In the genomic region with DNA sequence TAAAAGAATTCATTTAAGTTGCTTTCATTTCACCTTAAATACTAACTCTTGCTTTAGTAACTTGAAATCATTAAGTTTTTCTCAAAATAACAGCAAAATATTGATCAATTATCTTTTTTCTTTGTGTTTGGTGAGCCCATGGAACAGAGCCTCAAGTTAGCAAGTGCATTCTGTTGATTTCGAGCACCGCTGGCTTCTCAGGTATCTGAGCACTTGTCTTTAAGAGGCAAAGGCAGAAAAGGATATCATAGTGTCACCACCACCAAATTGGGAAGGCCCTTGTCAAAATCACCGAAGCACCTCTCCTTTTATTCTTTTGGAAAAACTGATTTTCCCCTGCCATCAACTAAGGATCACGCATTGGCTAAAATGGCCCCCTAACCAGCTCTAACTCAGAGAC, we compare ENCODE assay signal across 28 cellular contexts.
"Had no signal": no experiment of that assay in that cellular context is flagged by ENCODE, and none has a peak within 500 bp of the region (broad histone marks: within the 10 kb centered on the region; RNA-seq: fewer than 3 reads in every experiment).

No MANE protein-coding gene starts in this region.

- H3K9me3 ChIP-seq: esophagus squamous epithelium, gastroesophageal sphincter had no signal

- DNase-seq: activated CD4-positive, alpha-beta memory T cell treated with anti-CD3 and anti-CD28 coated beads for 36 hours; activated CD4-positive, alpha-beta T cell treated with anti-CD3 and anti-CD28 coated beads for 36 hours; activated CD4-positive, alpha-beta T cell treated with anti-CD3 and anti-CD28 coated beads, Interleukin-2, amount 10 ng/mL, durations not matched to agents 24 days and 14 days; activated CD4-positive, CD25-positive, alpha-beta regulatory T cell; activated CD4-positive, CD25-positive, alpha-beta regulatory T cell treated with anti-CD3 and anti-CD28 coated beads, Interleukin-2, amount 50 U/mL, for 72 hours; activated CD8-positive, alpha-beta memory T cell treated with anti-CD3 and anti-CD28 coated beads, Interleukin-2, amount 10 ng/mL, durations not matched to agents 7 days and 5 days; activated CD8-positive, alpha-beta memory T cell treated with anti-CD3 and anti-CD28 coated beads, Interleukin-2, amount 50 U/mL, for 4 hours; activated CD8-positive, alpha-beta T cell treated with anti-CD3 and anti-CD28 coated beads, Interleukin-2, amount 10 ng/mL, durations not matched to agents 7 days and 5 days; activated effector memory CD4-positive, alpha-beta T cell treated with anti-CD3 and anti-CD28 coated beads, Interleukin-2, amount 50 U/mL, for 16 hours; activated naive CD4-positive, alpha-beta T cell treated with anti-CD3 and anti-CD28 coated beads, Interleukin-2, amount 50 U/mL, for 16 hours; activated T-cell treated with anti-CD3 and anti-CD28 coated beads, Interleukin-2, amount 50 U/mL, for 1 hour; activated T-cell treated with anti-CD3 and anti-CD28 coated beads, Interleukin-2, amount 50 U/mL, for 48 hours; amniotic stem cell; anterior cingulate cortex; brain microvascular endothelial cell; caudate nucleus; cortex of kidney; dermis blood vessel endothelial cell; effector CD4-positive, alpha-beta T cell; effector memory CD8-positive, alpha-beta T cell; esophagus squamous epithelium; foreskin melanocyte; T-helper 2 cell had no signal

- H3K4me1 Mint-ChIP-seq: activated CD8-positive, alpha-beta memory T cell treated with anti-CD3 and anti-CD28 coated beads, Interleukin-2, amount 10 ng/mL, durations not matched to agents 7 days and 5 days had no signal

- ATAC-seq: activated CD4-positive, alpha-beta T cell treated with anti-CD3 and anti-CD28 coated beads for 36 hours; activated CD8-positive, alpha-beta memory T cell treated with anti-CD3 and anti-CD28 coated beads, Interleukin-2, amount 10 ng/mL, durations not matched to agents 7 days and 5 days; activated CD8-positive, alpha-beta T cell treated with anti-CD3 and anti-CD28 coated beads, Interleukin-2, amount 10 ng/mL, durations not matched to agents 7 days and 5 days; effector memory CD8-positive, alpha-beta T cell; gastroesophageal sphincter had no signal

- H3K9me3 Mint-ChIP-seq: activated CD4-positive, alpha-beta memory T cell treated with anti-CD3 and anti-CD28 coated beads for 36 hours; activated CD4-positive, alpha-beta T cell treated with anti-CD3 and anti-CD28 coated beads, Interleukin-2, amount 10 ng/mL, durations not matched to agents 24 days and 14 days; activated T-helper 1 cell treated with anti-CD3 and anti-CD28 coated beads, Interleukin-12 subunit alpha, Interleukin-12 subunit beta, Interleukin-2, Interleukin-4 antibody, amounts not matched to agents 30 ng/mL and 10 ng/mL and 1 ng/mL, durations not matched to agents 14 hours and 24 hours and 36 hours; activated T-helper 2 cell treated with anti-CD3 and anti-CD28 coated beads, Interferon-gamma antibody, Interleukin-2, Interleukin-4, amounts not matched to agents 10 μg/mL and 5 μg/mL and 100 μg/mL, durations not matched to agents 14 hours and 24 hours and 36 hours; effector memory CD8-positive, alpha-beta T cell had no signal

- H3K27me3 ChIP-seq: brain microvascular endothelial cell, esophagus squamous epithelium, gastroesophageal sphincter had no signal

- H3K27ac Mint-ChIP-seq: activated CD4-positive, alpha-beta memory T cell treated with anti-CD3 and anti-CD28 coated beads for 36 hours; activated CD4-positive, alpha-beta T cell treated with anti-CD3 and anti-CD28 coated beads for 36 hours; activated CD4-positive, alpha-beta T cell treated with anti-CD3 and anti-CD28 coated beads, Interleukin-2, amount 10 ng/mL, durations not matched to agents 24 days and 14 days; activated CD8-positive, alpha-beta memory T cell treated with anti-CD3 and anti-CD28 coated beads, Interleukin-2, amount 10 ng/mL, durations not matched to agents 7 days and 5 days; activated CD8-positive, alpha-beta T cell treated with anti-CD3 and anti-CD28 coated beads, Interleukin-2, amount 10 ng/mL, durations not matched to agents 7 days and 5 days; activated T-helper 1 cell treated with anti-CD3 and anti-CD28 coated beads, Interleukin-12 subunit alpha, Interleukin-12 subunit beta, Interleukin-2, Interleukin-4 antibody, amounts not matched to agents 30 ng/mL and 10 ng/mL and 1 ng/mL, durations not matched to agents 14 hours and 24 hours and 36 hours; activated T-helper 2 cell treated with anti-CD3 and anti-CD28 coated beads, Interferon-gamma antibody, Interleukin-2, Interleukin-4, amounts not matched to agents 10 μg/mL and 5 μg/mL and 100 μg/mL, durations not matched to agents 14 hours and 24 hours and 36 hours had no signal

- H3K27me3 Mint-ChIP-seq: activated CD4-positive, alpha-beta memory T cell treated with anti-CD3 and anti-CD28 coated beads for 36 hours; activated CD4-positive, alpha-beta T cell treated with anti-CD3 and anti-CD28 coated beads for 36 hours; activated CD4-positive, alpha-beta T cell treated with anti-CD3 and anti-CD28 coated beads, Interleukin-2, amount 10 ng/mL, durations not matched to agents 24 days and 14 days; activated CD8-positive, alpha-beta memory T cell treated with anti-CD3 and anti-CD28 coated beads, Interleukin-2, amount 10 ng/mL, durations not matched to agents 7 days and 5 days; activated naive CD8-positive, alpha-beta T cell; effector memory CD8-positive, alpha-beta T cell had no signal

- H3K4me3 ChIP-seq: esophagus squamous epithelium, gastroesophageal sphincter had no signal

- H3K27ac ChIP-seq: brain microvascular endothelial cell, epithelial cell of prostate, esophagus squamous epithelium, gastroesophageal sphincter had no signal

- H3K4me3 Mint-ChIP-seq: activated CD4-positive, alpha-beta memory T cell treated with anti-CD3 and anti-CD28 coated beads for 36 hours; activated CD4-positive, alpha-beta T cell treated with anti-CD3 and anti-CD28 coated beads for 36 hours; activated CD4-positive, alpha-beta T cell treated with anti-CD3 and anti-CD28 coated beads, Interleukin-2, amount 10 ng/mL, durations not matched to agents 24 days and 14 days; activated CD8-positive, alpha-beta memory T cell treated with anti-CD3 and anti-CD28 coated beads, Interleukin-2, amount 10 ng/mL, durations not matched to agents 7 days and 5 days; activated CD8-positive, alpha-beta T cell treated with anti-CD3 and anti-CD28 coated beads, Interleukin-2, amount 10 ng/mL, durations not matched to agents 7 days and 5 days; activated naive CD8-positive, alpha-beta T cell; activated T-helper 1 cell treated with anti-CD3 and anti-CD28 coated beads, Interleukin-12 subunit alpha, Interleukin-12 subunit beta, Interleukin-2, Interleukin-4 antibody, amounts not matched to agents 30 ng/mL and 10 ng/mL and 1 ng/mL, durations not matched to agents 14 hours and 24 hours and 36 hours; effector memory CD8-positive, alpha-beta T cell had no signal
